In genomic region chr2:218168635-218169462, GRCh38 we compare ENCODE assay signal across 9 cellular contexts. TPM values are rescaled to one million over a fixed set of nuclear protein-coding genes. Genes with fewer than 3 reads are reported as not detected.
DNase-seq lines count a peak whose midpoint lies in the region; ATAC-seq, FAIRE-seq and TF ChIP-seq lines count a peak whose summit lies in the region.
"Had no signal": no experiment of that assay in that cellular context is flagged by ENCODE, and none has a peak within 500 bp of the region (broad histone marks: within the 10 kb centered on the region; RNA-seq: fewer than 3 reads in every experiment).

No MANE protein-coding gene starts in this region.

- FAIRE-seq in K562 (lab: Jason Lieb, UNC), result peak; percentile 74
- FAIRE-seq: islet of Langerhans had no signal

- H4K20me1 ChIP-seq in K562 (replicated peaks; ENCODE audit: control insufficient read depth, insufficient read depth, low read length), result no peaks in the 10 kb centered on the region

- POLR2A ChIA-PET in K562 (lab: Yijun Ruan, JAX), result no interaction called here

- no peak for TF ChIP-seq EP300 in K562 (IDR thresholded peaks at IDR 0.05; ENCODE audit: low read length)

- H3K9me3 ChIP-seq in K562 (replicated peaks; ENCODE audit: control insufficient read depth, insufficient read depth, low read depth, low read length), result no peaks in the 10 kb centered on the region
- no peaks in the 10 kb centered on the region for H3K9me3 ChIP-seq in right lobe of liver

- TF ChIP-seq CTCF in LNCaP clone FGC (IDR thresholded peaks at IDR 0.05; ENCODE audit: control insufficient read depth, extremely low read depth, insufficient read depth) (peak; percentile 36; the same call in 1 of the 2 replicates), K562 (IDR thresholded peaks at IDR 0.05 in 2 of 3, conservative IDR thresholded peaks at IDR 0.05 in 1 of 3; ENCODE audit: insufficient read depth in 2 of 3, low read depth in 1 of 3, low read length in 3 of 3) (peak; percentile 69 to 79 (median 70)), right lobe of liver (IDR thresholded peaks at IDR 0.05) (peak; percentile 28 to 70 (median 63))

- no peak for TF ChIP-seq POLR2A in K562 (conservative IDR thresholded peaks at IDR 0.05)
- TF ChIP-seq POLR2A in right lobe of liver (IDR thresholded peaks at IDR 0.05), result no peak

- ATAC-seq in K562 (peak; percentile 95), right lobe of liver (peak; percentile 47 to 69 (median 53)), GM18498 (IDR thresholded peaks at IDR 0.05; ENCODE audit: unreplicated experiment) (no peak)

- TF ChIP-seq RAD21 in K562 (CRISPR knock-in tag; conservative IDR thresholded peaks at IDR 0.05 in 1 of 2, IDR thresholded peaks at IDR 0.05 in 1 of 2), result peak; percentile 23 to 58

- BruUV-seq in K562 (replicated peaks; lab: Mats Ljungman, UMichigan), result no TSS peak

- intact Hi-C loops in K562 (cut with micrococcal nuclease), result loop anchor here (5.0 kb wide), 2 partner anchors 88 to 678 kb away; no protein-coding TSS in a partner anchor
- intact Hi-C loops in right lobe of liver (cut with DNase I), result no loop called here

- in situ Hi-C loops in K562 (cut with MboI), result loop anchor here (5.0 kb wide), 1 partner anchor 88 kb away; no protein-coding TSS in a partner anchor

- H3K4me3 ChIP-seq in LNCaP clone FGC (ENCODE audit: low read depth, low read length) (no peak overlapping the region), K562 (no peak overlapping the region), right lobe of liver (no peak overlapping the region)

- DNase-seq in SIG-M5 treated with dmso at 0.1 percent for 504 hours (lab: John Stamatoyannopoulos, UW; ENCODE audit: unreplicated experiment) (peak; percentile 51), SIG-M5 (lab: John Stamatoyannopoulos, UW) (no peak), LNCaP clone FGC (ENCODE audit: low read depth) (no peak), UCSD-AML1 (lab: John Stamatoyannopoulos, UW; ENCODE audit: unreplicated experiment) (peak; percentile 45), K562 (ENCODE audit: extremely low read depth in 1 of 4, low spot score in 3 of 4) (peak; percentile 62 to 69 (median 66)), right lobe of liver (peak in 1 of 3 donors; percentile 30)
- DNase-seq in stimulated activated CD8-positive, alpha-beta memory T cell treated with anti-CD3 and anti-CD28 coated beads, Interleukin-2, amount 100 ng/mL, for 1 hour (ENCODE audit: low read depth in 2 of 2), result peak; percentile 47 to 59

- H3K9me1 ChIP-seq in K562 (ENCODE audit: control insufficient read depth, insufficient read depth, low read length), result no peaks in the 10 kb centered on the region

- H3K27me3 ChIP-seq in K562 (ENCODE audit: control insufficient read depth in 2 of 2, insufficient read depth in 2 of 2, low read length in 2 of 2) (peaks cover 11 to 17% of the 10 kb centered on the region in 2 experiments; a peak in 4 of 5 replicates), right lobe of liver (no peaks in the 10 kb centered on the region)

- H3K4me1 ChIP-seq in K562 (replicated peaks in 1 of 2; ENCODE audit: control insufficient read depth in 2 of 2, insufficient read depth in 2 of 2, low read length in 2 of 2) (no peaks in the 10 kb centered on the region; a peak in 2 of 5 replicates), right lobe of liver (no peaks in the 10 kb centered on the region)

- no peak overlapping the region for H3K9ac ChIP-seq in K562 (ENCODE audit: insufficient read depth in 1 of 2, low read depth in 2 of 2, low read length in 2 of 2)

- WGBS in K562 (ENCODE audit: insufficient coverage, low coverage, missing lambda C conversion rate), result 2% methylated on average over 9 of the region's 9 CpGs
- WGBS in right lobe of liver (ENCODE audit: insufficient coverage, low coverage, low lambda C conversion rate, missing lambda C conversion rate), result 39% methylated on average over 8 of the region's 9 CpGs

- H3K36me3 ChIP-seq in K562 (ENCODE audit: control insufficient read depth, insufficient read depth, low read length), result no peaks in the 10 kb centered on the region
- no peaks in the 10 kb centered on the region for H3K36me3 ChIP-seq in right lobe of liver

- no peak overlapping the region for H3K4me2 ChIP-seq in K562 (ENCODE audit: insufficient read depth, low read length)

- no peaks in the 10 kb centered on the region for H3K79me2 ChIP-seq in K562 (ENCODE audit: control insufficient read depth, insufficient read depth, low read length)

- no peak overlapping the region for H2AFZ ChIP-seq in K562 (ENCODE audit: low read depth, low read length)

- H3K27ac ChIP-seq in K562 (ENCODE audit: extremely low read depth, low read depth, low read length) (no peak overlapping the region), right lobe of liver (no peak overlapping the region)

- CTCF ChIA-PET in K562 (lab: Yijun Ruan, JAX; ENCODE audit: low intra/inter-chr PET ratio), result interaction anchor here (0.9 to 1.5 kb wide), 2 partner anchors 89 to 678 kb away, joined by 3 read pairs; no protein-coding TSS in a partner anchor

RNA-seq across cellular contexts. Expression of gene CXCR1, which starts 2.1 kb away (rescaled TPM):
- not detected in 2 replicates for total RNA-seq in K562 (2011; cell fraction: chromatin; rRNA removed; ENCODE audit: low replicate concordance)
- total RNA-seq in K562 (2011; cell fraction: nucleolus; rRNA removed), result not detected in 2 replicates
- not detected in 2 replicates for total RNA-seq in K562 (2011; cell fraction: nucleoplasm; rRNA removed)
- not detected in 2 replicates for total RNA-seq in K562 (2014; rRNA removed)
- total RNA-seq in K562 (2014; rRNA removed; fragmentation: Illumina TruSeq; extraction: Trizol), result not detected in 2 replicates
- not detected in 2 replicates for total RNA-seq in K562 (2015; rRNA removed; fragmentation: Illumina TruSeq; extraction: Trizol)
- not detected in 2 replicates for total RNA-seq in K562 (2021)
- polyA plus RNA-seq in K562 (2011; rRNA removed), result not detected in 2 replicates
- not detected in 2 replicates for polyA plus RNA-seq in K562 (2011; cell fraction: cytosol; rRNA removed)
- not detected in 2 replicates for polyA plus RNA-seq in K562 (2011; cell fraction: nucleus; rRNA removed)
- polyA plus RNA-seq in K562 (2012), result 0.04 TPM in 1 of 2 replicates, not detected in the other
- polyA plus RNA-seq in K562 (2014; fragmentation: Illumina TruSeq; extraction: Trizol), result not detected in 2 replicates
- polyA plus RNA-seq in K562 (2014; fragmentation: Nextera tagmentation; extraction: Ambion mirVana), result not detected
- not detected in 2 replicates for polyA plus RNA-seq in K562 (2014; rRNA removed)
- not detected in 2 replicates for polyA minus RNA-seq in K562 (2011; rRNA and poly(A)+ RNA removed)
- polyA minus RNA-seq in K562 (2011; cell fraction: cytosol; rRNA and poly(A)+ RNA removed), result not detected in 2 replicates
- not detected in 2 replicates for polyA minus RNA-seq in K562 (2011; cell fraction: nucleus; rRNA and poly(A)+ RNA removed)
- total RNA-seq in right lobe of liver, result 1 to 10 TPM in 2 of 6 experiments, under 1 TPM in 4; 0.40 to 1.6 (median 0.74) TPM

RNA-seq across cellular contexts. Expression of gene CXCR2, which starts 43.0 kb away (rescaled TPM):
- not detected in 2 replicates for total RNA-seq in K562 (2011; cell fraction: chromatin; rRNA removed; ENCODE audit: low replicate concordance)
- total RNA-seq in K562 (2011; cell fraction: nucleolus; rRNA removed), result not detected in 2 replicates
- not detected in 2 replicates for total RNA-seq in K562 (2011; cell fraction: nucleoplasm; rRNA removed)
- not detected in 2 replicates for total RNA-seq in K562 (2014; rRNA removed)
- total RNA-seq in K562 (2014; rRNA removed; fragmentation: Illumina TruSeq; extraction: Trizol), result not detected in 2 replicates
- total RNA-seq in K562 (2015; rRNA removed; fragmentation: Illumina TruSeq; extraction: Trizol), result not detected in 2 replicates
- not detected in 2 replicates for total RNA-seq in K562 (2021)
- not detected in 2 replicates for polyA plus RNA-seq in K562 (2011; rRNA removed)
- not detected in 2 replicates for polyA plus RNA-seq in K562 (2011; cell fraction: cytosol; rRNA removed)
- not detected in 2 replicates for polyA plus RNA-seq in K562 (2011; cell fraction: nucleus; rRNA removed)
- 0.03 TPM in 1 of 2 replicates, not detected in the other for polyA plus RNA-seq in K562 (2012)
- polyA plus RNA-seq in K562 (2014; fragmentation: Illumina TruSeq; extraction: Trizol), result not detected in 2 replicates
- polyA plus RNA-seq in K562 (2014; fragmentation: Nextera tagmentation; extraction: Ambion mirVana), result not detected
- not detected in 2 replicates for polyA plus RNA-seq in K562 (2014; rRNA removed)
- not detected in 2 replicates for polyA minus RNA-seq in K562 (2011; rRNA and poly(A)+ RNA removed)
- not detected in 2 replicates for polyA minus RNA-seq in K562 (2011; cell fraction: cytosol; rRNA and poly(A)+ RNA removed)
- not detected in 2 replicates for polyA minus RNA-seq in K562 (2011; cell fraction: nucleus; rRNA and poly(A)+ RNA removed)
- total RNA-seq in right lobe of liver, result 1 to 10 TPM in 4 of 6 experiments, under 1 TPM in 2; 0.81 to 2.6 (median 1.2) TPM

RNA-seq across cellular contexts. Expression of gene ARPC2, which starts 48.1 kb away (rescaled TPM):
- total RNA-seq in K562 (2011; cell fraction: chromatin; rRNA removed; ENCODE audit: low replicate concordance), result 76.3 and 157 TPM in 2 replicates
- 62.8 and 63.7 TPM in 2 replicates for total RNA-seq in K562 (2011; cell fraction: nucleolus; rRNA removed)
- 86.4 and 141 TPM in 2 replicates for total RNA-seq in K562 (2011; cell fraction: nucleoplasm; rRNA removed)
- total RNA-seq in K562 (2014; rRNA removed), result 81.9 and 83.6 TPM in 2 replicates
- 89.4 and 93.0 TPM in 2 replicates for total RNA-seq in K562 (2014; rRNA removed; fragmentation: Illumina TruSeq; extraction: Trizol)
- total RNA-seq in K562 (2015; rRNA removed; fragmentation: Illumina TruSeq; extraction: Trizol), result 101 and 111 TPM in 2 replicates
- total RNA-seq in K562 (2021), result 81.4 and 91.5 TPM in 2 replicates
- 178 and 187 TPM in 2 replicates for polyA plus RNA-seq in K562 (2011; rRNA removed)
- polyA plus RNA-seq in K562 (2011; cell fraction: cytosol; rRNA removed), result 127 and 144 TPM in 2 replicates
- 90.4 and 115 TPM in 2 replicates for polyA plus RNA-seq in K562 (2011; cell fraction: nucleus; rRNA removed)
- 81.6 and 89.0 TPM in 2 replicates for polyA plus RNA-seq in K562 (2012)
- polyA plus RNA-seq in K562 (2014; fragmentation: Illumina TruSeq; extraction: Trizol), result 127 and 152 TPM in 2 replicates
- 100 to 1,000 TPM in 1 of 2 experiments, 10 to 100 TPM in 1; 94.0 to 103 TPM for polyA plus RNA-seq in K562 (2014; fragmentation: Nextera tagmentation; extraction: Ambion mirVana)
- 122 and 126 TPM in 2 replicates for polyA plus RNA-seq in K562 (2014; rRNA removed)
- 120 and 128 TPM in 2 replicates for polyA minus RNA-seq in K562 (2011; rRNA and poly(A)+ RNA removed)
- 60.8 and 105 TPM in 2 replicates for polyA minus RNA-seq in K562 (2011; cell fraction: cytosol; rRNA and poly(A)+ RNA removed)
- 38.5 and 57.2 TPM in 2 replicates for polyA minus RNA-seq in K562 (2011; cell fraction: nucleus; rRNA and poly(A)+ RNA removed)
- total RNA-seq in right lobe of liver, result 100 to 1,000 TPM in 1 of 6 experiments, 10 to 100 TPM in 5; 54.9 to 110 (median 78.1) TPM

Comparison
In these comparisons a context has a peak if more than half of its experiments do, and no peak if none do; other contexts are left out.
1. DNase-seq: peak in SIG-M5 treated with dmso at 0.1 percent for 504 hours (single experiment), UCSD-AML1 (single experiment), K562 (4 of 4) and stimulated activated CD8-positive, alpha-beta memory T cell treated with anti-CD3 and anti-CD28 coated beads, Interleukin-2, amount 100 ng/mL, for 1 hour (2 of 2); none in SIG-M5 (single experiment) and LNCaP clone FGC (single experiment).
2. Peak in every context shown above with its lines, with median percentiles within 50 percentile points of each other: CTCF ChIP-seq.